ENCODE assay signal across 8 cellular contexts in the genomic region with DNA sequence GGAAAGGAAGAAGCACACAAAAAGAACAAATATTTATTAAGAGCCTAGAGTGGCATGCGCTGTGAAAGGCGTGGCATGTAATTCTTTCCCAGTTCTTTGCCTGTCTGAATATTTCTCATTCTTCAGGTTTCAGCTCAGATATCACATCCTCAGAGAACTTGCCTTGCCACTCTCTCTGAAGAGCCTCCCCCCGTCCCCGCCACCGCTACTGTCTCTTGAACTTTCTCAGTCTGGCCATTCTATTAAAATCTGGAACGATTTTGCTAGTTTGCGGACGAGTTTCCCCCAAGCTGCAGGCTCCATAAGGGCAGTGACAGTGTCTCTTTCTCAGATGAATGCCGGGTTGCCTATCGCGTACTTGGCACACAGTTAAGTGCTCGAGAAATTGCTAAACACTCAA. TPM values are rescaled to one million over a fixed set of nuclear protein-coding genes. Genes with fewer than 3 reads are reported as not detected.
DNase-seq lines count a peak whose midpoint lies in the region; ATAC-seq and TF ChIP-seq lines count a peak whose summit lies in the region.

No MANE protein-coding gene starts in this region.

- no peak for ATAC-seq in HG03469 (IDR thresholded peaks at IDR 0.05; ENCODE audit: unreplicated experiment)
- no peak for ATAC-seq in HG02840 (IDR thresholded peaks at IDR 0.05; ENCODE audit: low FRiP score, unreplicated experiment)

- 12% methylated on average over 12 of the region's 12 CpGs for WGBS in hepatocyte (ENCODE audit: low lambda C conversion rate, missing lambda C conversion rate)

- CTCF ChIA-PET in activated CD4-positive, alpha-beta T cell treated with anti-CD3 and anti-CD28 coated beads, Interleukin-2, amount 10 ng/mL, durations not matched to agents 7 days and 5 days (lab: Charles Lee) = interaction anchor here (1.0 to 1.9 kb wide), 2 partner anchors 27 to 31 kb away, joined by 3 to 5 read pairs; no protein-coding TSS in a partner anchor

- H3K4me3 Mint-ChIP-seq in activated CD4-positive, alpha-beta T cell treated with anti-CD3 and anti-CD28 coated beads, Interleukin-2, amount 10 ng/mL, durations not matched to agents 7 days and 5 days = peak overlapping the region; percentile 77
- H3K4me3 Mint-ChIP-seq in activated naive CD8-positive, alpha-beta T cell = peak overlapping the region; percentile 87

- peaks cover 34% of the 10 kb centered on the region for H3K79me2 ChIP-seq in hepatocyte

- peak overlapping the region; percentile 79 for H3K4me2 ChIP-seq in hepatocyte
- peak overlapping the region; percentile 91 for H3K4me2 ChIP-seq in skeletal muscle satellite cell (ENCODE audit: low read length)

- peaks cover 3% of the 10 kb centered on the region for H4K20me1 ChIP-seq in hepatocyte (ENCODE audit: insufficient read depth, poor library complexity, severe bottlenecking)

- H3K27ac ChIP-seq in hepatocyte = peak overlapping the region; percentile 73

- no peaks in the 10 kb centered on the region for H3K36me3 ChIP-seq in hepatocyte (replicated peaks; ENCODE audit: insufficient read depth, low read depth)
- no peaks in the 10 kb centered on the region for H3K36me3 ChIP-seq in skeletal muscle satellite cell (ENCODE audit: insufficient read depth, low read length)

- H3K9me2 ChIP-seq in hepatocyte (replicated peaks; ENCODE audit: insufficient read depth) = no peaks in the 10 kb centered on the region

- no peaks in the 10 kb centered on the region for H3K9me3 Mint-ChIP-seq in activated CD4-positive, alpha-beta T cell treated with anti-CD3 and anti-CD28 coated beads, Interleukin-2, amount 10 ng/mL, durations not matched to agents 7 days and 5 days
- no peaks in the 10 kb centered on the region for H3K9me3 Mint-ChIP-seq in activated naive CD8-positive, alpha-beta T cell (ENCODE audit: low read depth)

- H3K4me1 Mint-ChIP-seq in activated CD4-positive, alpha-beta T cell treated with anti-CD3 and anti-CD28 coated beads, Interleukin-2, amount 10 ng/mL, durations not matched to agents 7 days and 5 days = peaks cover 24% of the 10 kb centered on the region
- H3K4me1 Mint-ChIP-seq in activated naive CD8-positive, alpha-beta T cell (ENCODE audit: low read depth) = peaks cover 34% of the 10 kb centered on the region

- H3K27ac Mint-ChIP-seq in activated CD4-positive, alpha-beta T cell treated with anti-CD3 and anti-CD28 coated beads, Interleukin-2, amount 10 ng/mL, durations not matched to agents 7 days and 5 days = peak overlapping the region; percentile 33
- peak overlapping the region; percentile 47 for H3K27ac Mint-ChIP-seq in activated naive CD8-positive, alpha-beta T cell

- no peak for TF ChIP-seq CTCF in hepatocyte (IDR thresholded peaks at IDR 0.05; ENCODE audit: poor library complexity)

- H3K9ac ChIP-seq in skeletal muscle satellite cell (ENCODE audit: low read depth, low read length) = peak overlapping the region; percentile 62

- H2AFZ ChIP-seq in hepatocyte = peak overlapping the region; percentile 61

- peaks cover 15% of the 10 kb centered on the region for H3K4me1 ChIP-seq in hepatocyte (ENCODE audit: insufficient read depth)
- peaks cover 14% of the 10 kb centered on the region for H3K4me1 ChIP-seq in skeletal muscle satellite cell (ENCODE audit: control insufficient read depth, insufficient read depth, low read length)

- no peaks in the 10 kb centered on the region for H3K36me3 Mint-ChIP-seq in activated CD4-positive, alpha-beta T cell treated with anti-CD3 and anti-CD28 coated beads, Interleukin-2, amount 10 ng/mL, durations not matched to agents 7 days and 5 days (ENCODE audit: low read depth)
- H3K36me3 Mint-ChIP-seq in activated naive CD8-positive, alpha-beta T cell = no peaks in the 10 kb centered on the region

- POLR2A ChIA-PET in activated CD4-positive, alpha-beta T cell treated with anti-CD3 and anti-CD28 coated beads, Interleukin-2, amount 10 ng/mL, durations not matched to agents 7 days and 5 days (lab: Charles Lee) = interaction anchor here (0.6 to 0.7 kb wide), 2 partner anchors 67 to 1203 kb away, joined by 3 read pairs; no protein-coding TSS in a partner anchor

- no peak for DNase-seq in activated CD4-positive, alpha-beta T cell treated with anti-CD3 and anti-CD28 coated beads, Interleukin-2, amount 10 ng/mL, durations not matched to agents 7 days and 5 days
- no peak for DNase-seq in activated CD4-positive, alpha-beta T cell treated with anti-CD3 and anti-CD28 coated beads for 48 hours
- DNase-seq in hepatocyte (ENCODE audit: low spot score) (peak; percentile 49), NCI-H187 treated with DMSO at 0.1 percent for 48 hours (lab: John Stamatoyannopoulos, UW) (no peak)

- H3K27me3 Mint-ChIP-seq in activated CD4-positive, alpha-beta T cell treated with anti-CD3 and anti-CD28 coated beads, Interleukin-2, amount 10 ng/mL, durations not matched to agents 7 days and 5 days = peaks cover 36% of the 10 kb centered on the region
- H3K27me3 Mint-ChIP-seq in activated naive CD8-positive, alpha-beta T cell = peaks cover 1% of the 10 kb centered on the region

- H3K27me3 ChIP-seq in hepatocyte (no peaks in the 10 kb centered on the region), skeletal muscle satellite cell (ENCODE audit: control insufficient read depth, insufficient read depth, low read length) (peaks cover 5% of the 10 kb centered on the region)

- peak overlapping the region; percentile 32 for H3K4me3 ChIP-seq in hepatocyte
- H3K4me3 ChIP-seq in skeletal muscle satellite cell (ENCODE audit: low read length) = peak overlapping the region; percentile 91

- no peaks in the 10 kb centered on the region for H3K9me3 ChIP-seq in hepatocyte (ENCODE audit: low read depth)
- no peaks in the 10 kb centered on the region for H3K9me3 ChIP-seq in skeletal muscle satellite cell (replicated peaks; ENCODE audit: low read length)

RNA-seq across cellular contexts. Expression of a gene that starts 0.8 kb away (rescaled TPM):
- total RNA-seq in activated CD4-positive, alpha-beta T cell treated with anti-CD3 and anti-CD28 coated beads, Interleukin-2, amount 10 ng/mL, durations not matched to agents 7 days and 5 days = 10 to 100 TPM in 1 of 2 experiments, 1 to 10 TPM in 1; 8.8 to 11.3 TPM
- 60.9 and 62.6 TPM in 2 replicates for total RNA-seq in hepatocyte
- polyA plus RNA-seq in hepatocyte = 54.0 and 60.2 TPM in 2 replicates
- 16.5 and 19.2 TPM in 2 replicates for total RNA-seq in skeletal muscle satellite cell (2012; rRNA removed)
